Comparison of ENCODE assay signal across 1 cellular context in the genomic region with DNA sequence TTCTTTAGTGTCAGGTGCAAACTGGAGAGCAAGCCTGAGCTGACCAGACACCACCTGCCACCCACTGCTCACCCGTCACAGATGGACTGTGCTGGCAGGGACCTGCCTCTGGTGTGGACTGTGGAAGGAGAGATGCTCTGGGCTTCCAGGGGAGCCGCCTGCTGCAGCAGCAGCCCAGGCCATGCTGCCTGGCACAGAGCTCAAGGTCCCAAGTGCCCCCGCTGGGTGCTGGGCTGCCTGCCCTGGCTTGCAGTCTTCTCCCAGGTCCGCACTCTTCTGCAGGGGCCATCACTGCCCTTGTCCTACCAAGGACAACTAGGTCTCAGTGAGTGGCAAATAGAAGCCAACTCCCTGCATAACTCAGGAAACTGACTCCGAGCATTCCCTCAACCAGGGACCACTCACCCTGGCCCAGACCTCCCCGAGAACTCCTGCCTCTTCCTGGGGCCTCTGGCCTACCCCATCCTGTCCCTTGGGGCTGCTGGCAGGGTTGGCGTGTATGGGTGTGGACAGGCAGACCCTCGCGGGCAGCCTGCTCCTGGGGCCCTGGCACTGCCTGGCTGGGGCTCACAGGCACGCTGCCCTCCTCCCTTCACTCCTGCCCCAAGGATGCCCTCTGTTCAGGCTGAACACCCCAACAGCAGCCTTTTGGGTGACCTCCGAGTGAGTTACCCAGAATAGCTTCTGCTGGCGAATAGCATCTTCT.
TF ChIP-seq lines count a peak whose summit lies in the region.

No MANE protein-coding gene starts in this region.

TF ChIP-seq in HCT116, 20 proteins besides CTCF, POLR2A, EP300 and RAD21:
- TF ChIP-seq EZH2 (IDR thresholded peaks at IDR 0.05) (no peak), EGR1 (IDR thresholded peaks at IDR 0.05; ENCODE audit: low read depth) (no peak), SIN3A (IDR thresholded peaks at IDR 0.05; ENCODE audit: low read depth) (no peak), ZFX (IDR thresholded peaks at IDR 0.05) (no peak), EZH2phosphoT487 (IDR thresholded peaks at IDR 0.05; ENCODE audit: borderline replicate concordance) (no peak), YY1 (IDR thresholded peaks at IDR 0.05; ENCODE audit: extremely low read depth, insufficient replicate concordance, low read depth, low read length) (no peak), SP1 (IDR thresholded peaks at IDR 0.05; ENCODE audit: low read depth) (no peak), POLR2AphosphoS5 (IDR thresholded peaks at IDR 0.05; ENCODE audit: low read depth, low read length) (no peak; the same call in 1 of the 2 replicates), CEBPB (IDR thresholded peaks at IDR 0.05; ENCODE audit: low read depth) (no peak)
- TF ChIP-seq, protein P1, sequence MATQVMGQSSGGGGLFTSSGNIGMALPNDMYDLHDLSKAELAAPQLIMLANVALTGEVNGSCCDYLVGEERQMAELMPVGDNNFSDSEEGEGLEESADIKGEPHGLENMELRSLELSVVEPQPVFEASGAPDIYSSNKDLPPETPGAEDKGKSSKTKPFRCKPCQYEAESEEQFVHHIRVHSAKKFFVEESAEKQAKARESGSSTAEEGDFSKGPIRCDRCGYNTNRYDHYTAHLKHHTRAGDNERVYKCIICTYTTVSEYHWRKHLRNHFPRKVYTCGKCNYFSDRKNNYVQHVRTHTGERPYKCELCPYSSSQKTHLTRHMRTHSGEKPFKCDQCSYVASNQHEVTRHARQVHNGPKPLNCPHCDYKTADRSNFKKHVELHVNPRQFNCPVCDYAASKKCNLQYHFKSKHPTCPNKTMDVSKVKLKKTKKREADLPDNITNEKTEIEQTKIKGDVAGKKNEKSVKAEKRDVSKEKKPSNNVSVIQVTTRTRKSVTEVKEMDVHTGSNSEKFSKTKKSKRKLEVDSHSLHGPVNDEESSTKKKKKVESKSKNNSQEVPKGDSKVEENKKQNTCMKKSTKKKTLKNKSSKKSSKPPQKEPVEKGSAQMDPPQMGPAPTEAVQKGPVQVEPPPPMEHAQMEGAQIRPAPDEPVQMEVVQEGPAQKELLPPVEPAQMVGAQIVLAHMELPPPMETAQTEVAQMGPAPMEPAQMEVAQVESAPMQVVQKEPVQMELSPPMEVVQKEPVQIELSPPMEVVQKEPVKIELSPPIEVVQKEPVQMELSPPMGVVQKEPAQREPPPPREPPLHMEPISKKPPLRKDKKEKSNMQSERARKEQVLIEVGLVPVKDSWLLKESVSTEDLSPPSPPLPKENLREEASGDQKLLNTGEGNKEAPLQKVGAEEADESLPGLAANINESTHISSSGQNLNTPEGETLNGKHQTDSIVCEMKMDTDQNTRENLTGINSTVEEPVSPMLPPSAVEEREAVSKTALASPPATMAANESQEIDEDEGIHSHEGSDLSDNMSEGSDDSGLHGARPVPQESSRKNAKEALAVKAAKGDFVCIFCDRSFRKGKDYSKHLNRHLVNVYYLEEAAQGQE (IDR thresholded peaks at IDR 0.05; ENCODE audit: low read depth) = no peak
